Comparison of ENCODE assay signal across 27 cellular contexts in the genomic region with DNA sequence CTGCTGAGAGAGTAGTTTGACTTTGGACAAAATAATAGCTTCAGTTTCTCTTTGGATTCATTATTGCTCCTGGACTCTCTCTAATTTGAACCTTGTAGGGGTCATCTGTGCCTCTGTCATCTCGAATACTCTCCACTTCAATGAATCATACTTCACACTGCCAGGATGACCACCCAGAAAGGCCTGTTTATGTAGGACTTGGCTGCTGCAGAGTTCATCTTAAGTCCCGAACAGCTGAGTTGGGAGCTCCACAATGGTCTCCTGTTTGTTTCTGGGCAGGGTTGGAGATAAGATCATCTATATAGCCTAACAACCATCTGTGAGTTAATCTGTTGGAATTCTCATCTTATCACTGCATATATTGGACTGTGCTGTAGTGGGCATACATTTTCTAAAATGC. TPM values are rescaled to one million over a fixed set of nuclear protein-coding genes. Genes with fewer than 3 reads are reported as not detected.
DNase-seq lines count a peak whose midpoint lies in the region; ATAC-seq and TF ChIP-seq lines count a peak whose summit lies in the region.
"Had no signal": no experiment of that assay in that cellular context is flagged by ENCODE, and none has a peak within 500 bp of the region (broad histone marks: within the 10 kb centered on the region; RNA-seq: fewer than 3 reads in every experiment).

No MANE protein-coding gene starts in this region.

- peak; percentile 25 for ATAC-seq in mucosa of descending colon
- ATAC-seq in GM19397 (IDR thresholded peaks at IDR 0.05; ENCODE audit: unreplicated experiment): no peak
- no peak for ATAC-seq in GM21381 (IDR thresholded peaks at IDR 0.05; ENCODE audit: unreplicated experiment)
- ATAC-seq: body of pancreas, HCT116, heart left ventricle, left cardiac atrium had no signal

- intact Hi-C loops in mucosa of descending colon (cut with DNase I, micrococcal nuclease): no loop called here

- TF ChIP-seq CTCF in fibroblast of mammary gland (conservative IDR thresholded peaks at IDR 0.05; ENCODE audit: control insufficient read depth, insufficient read depth, low read depth, low read length) (no peak), mucosa of descending colon (IDR thresholded peaks at IDR 0.05) (no peak)

- no peaks in the 10 kb centered on the region for H3K4me1 ChIP-seq in mucosa of descending colon (ENCODE audit: low read depth)
- no peaks in the 10 kb centered on the region for H3K4me1 ChIP-seq in urinary bladder (ENCODE audit: insufficient read depth)
- H3K4me1 ChIP-seq: BLaER1 treated with 17β-estradiol and CSF1 and Interleukin-3, amounts not matched to agents 10 nM and 100 nM; body of pancreas had no signal

- H3K27ac ChIP-seq in urinary bladder (ENCODE audit: low read depth): peak overlapping the region; percentile 16
- H3K27ac ChIP-seq: BLaER1 treated with 17β-estradiol and CSF1 and Interleukin-3, amounts not matched to agents 10 nM and 100 nM; body of pancreas; heart left ventricle; RWPE1 had no signal

- DNase-seq in LHCN-M2 (ENCODE audit: low read depth): peak; percentile 33
- DNase-seq in fibroblast of mammary gland (ENCODE audit: low read depth): peak; percentile 56
- no peak for DNase-seq in mucosa of descending colon
- DNase-seq in DMS 273 (lab: John Stamatoyannopoulos, UW; ENCODE audit: unreplicated experiment): no peak
- DNase-seq: activated gamma-delta T cell; activated T-cell treated with anti-CD3 and anti-CD28 coated beads, Interleukin-2, amount 50 U/mL, for 1 hour; body of pancreas; Caco-2; cerebellar nuclear complex; DMS79; heart left ventricle; KBM-7; left cardiac atrium; mammary epithelial cell; naive B cell; NCI-H1417; NCI-H2081; NCI-H82; T-helper 2 cell; transverse colon had no signal

- no peaks in the 10 kb centered on the region for H3K36me3 ChIP-seq in mucosa of descending colon (ENCODE audit: low read depth)
- no peaks in the 10 kb centered on the region for H3K36me3 ChIP-seq in urinary bladder (ENCODE audit: insufficient read depth)
- H3K36me3 ChIP-seq: BLaER1 treated with 17β-estradiol and CSF1 and Interleukin-3, amounts not matched to agents 10 nM and 100 nM; heart left ventricle; transverse colon had no signal

- 36% methylated on average over 2 of the region's 2 CpGs for WGBS in urinary bladder

- H3K9me3 ChIP-seq in mucosa of descending colon: no peaks in the 10 kb centered on the region
- H3K9me3 ChIP-seq: BLaER1 treated with 17β-estradiol and CSF1 and Interleukin-3, amounts not matched to agents 10 nM and 100 nM; body of pancreas; Caco-2; heart left ventricle; transverse colon had no signal

- H3K4me3 ChIP-seq in fibroblast of mammary gland (ENCODE audit: control insufficient read depth, low read depth, low read length): no peak overlapping the region
- H3K4me3 ChIP-seq in mucosa of descending colon: no peak overlapping the region
- H3K4me3 ChIP-seq in urinary bladder (ENCODE audit: low read depth, low read length): no peak overlapping the region
- H3K4me3 ChIP-seq: BLaER1 treated with 17β-estradiol and CSF1 and Interleukin-3, amounts not matched to agents 10 nM and 100 nM; body of pancreas; heart left ventricle; transverse colon had no signal

RNA-seq across cellular contexts. Expression of a gene that starts 34.2 kb away (rescaled TPM):
- total RNA-seq in LHCN-M2 (2014; rRNA removed) (82.8 and 101 TPM in 2 replicates), mucosa of descending colon (10 to 100 TPM in 2 of 3 donors, 1 to 10 TPM in 1; 5.2 to 59.3 (median 43.9) TPM), urinary bladder (96.6 TPM)
- polyA plus RNA-seq in LHCN-M2 (2012): 75.9 TPM
- polyA plus RNA-seq in urinary bladder: 299 TPM
- total RNA-seq: Caco-2, HT1080 had no signal

Comparison
In these comparisons a context has a peak if more than half of its experiments do, and no peak if none do; other contexts are left out.
1. DNase-seq: peak in LHCN-M2 (single experiment) and fibroblast of mammary gland (single experiment); none in mucosa of descending colon (0 of 3) and DMS 273 (single experiment).